17 cellular contexts compared by ENCODE assay signal in genomic region chrX:22365460-22365859, GRCh38.
A peak's percentile ranks its signal among the peaks of the same experiment; 100 is the strongest.
DNase-seq lines count a peak whose midpoint lies in the region; ATAC-seq, FAIRE-seq and TF ChIP-seq lines count a peak whose summit lies in the region.
"Had no signal": no experiment of that assay in that cellular context is flagged by ENCODE, and none has a peak within 500 bp of the region (broad histone marks: within the 10 kb centered on the region; RNA-seq: fewer than 3 reads in every experiment).

No MANE protein-coding gene starts in this region.

- H3K9me3 ChIP-seq in RWPE2 (ENCODE audit: severe bottlenecking) (no peaks in the 10 kb centered on the region), small intestine (ENCODE audit: control insufficient read depth, low read depth) (no peaks in the 10 kb centered on the region)
- H3K9me3 ChIP-seq: esophagus squamous epithelium, right lobe of liver had no signal

- H3K4me1 Mint-ChIP-seq in naive thymus-derived CD8-positive, alpha-beta T cell = no peaks in the 10 kb centered on the region
- H3K4me1 Mint-ChIP-seq: activated CD4-positive, alpha-beta memory T cell treated with anti-CD3 and anti-CD28 coated beads, Interleukin-2, amount 10 ng/mL, durations not matched to agents 7 days and 5 days; central memory CD8-positive, alpha-beta T cell had no signal

- POLR2A ChIA-PET in naive thymus-derived CD8-positive, alpha-beta T cell (lab: Charles Lee) = no interaction called here

- no peak overlapping the region for H3K4me3 ChIP-seq in RWPE2 (ENCODE audit: severe bottlenecking)
- H3K4me3 ChIP-seq in small intestine (ENCODE audit: low read depth in 1 of 2, low read length in 2 of 2) = no peak overlapping the region
- H3K4me3 ChIP-seq: esophagus squamous epithelium, right lobe of liver had no signal

- no peak for TF ChIP-seq CTCF in RWPE2 (IDR thresholded peaks at IDR 0.05; ENCODE audit: poor library complexity, severe bottlenecking)

- ATAC-seq in RWPE2 (ENCODE audit: low read depth) (peak; percentile 97), esophagus mucosa (peak; percentile 66)
- no peak for ATAC-seq in naive thymus-derived CD8-positive, alpha-beta T cell
- ATAC-seq: naive thymus-derived CD4-positive, alpha-beta T cell; right lobe of liver had no signal

- H3K4me3 Mint-ChIP-seq in naive thymus-derived CD8-positive, alpha-beta T cell = no peak overlapping the region
- H3K4me3 Mint-ChIP-seq: activated CD4-positive, alpha-beta memory T cell treated with anti-CD3 and anti-CD28 coated beads, Interleukin-2, amount 10 ng/mL, durations not matched to agents 7 days and 5 days; central memory CD8-positive, alpha-beta T cell; naive thymus-derived CD4-positive, alpha-beta T cell had no signal

- no peaks in the 10 kb centered on the region for H3K36me3 Mint-ChIP-seq in naive thymus-derived CD8-positive, alpha-beta T cell
- H3K36me3 Mint-ChIP-seq: naive thymus-derived CD4-positive, alpha-beta T cell had no signal

- H3K27ac ChIP-seq in RWPE2 (ENCODE audit: poor library complexity, severe bottlenecking) = peak overlapping the region; percentile 63
- no peak overlapping the region for H3K27ac ChIP-seq in small intestine (ENCODE audit: low read depth in 1 of 2, low read length in 1 of 2)
- H3K27ac ChIP-seq: esophagus squamous epithelium, KMS-11, right lobe of liver had no signal

- H3K36me3 ChIP-seq in RWPE2 (ENCODE audit: low read depth) = no peaks in the 10 kb centered on the region
- H3K36me3 ChIP-seq in small intestine (ENCODE audit: control insufficient read depth in 2 of 2, insufficient read depth in 2 of 2, low read length in 2 of 2) = no peaks in the 10 kb centered on the region
- H3K36me3 ChIP-seq: esophagus squamous epithelium, right lobe of liver had no signal

- WGBS in small intestine, 3 donors = 72 to 85% (median 74%) methylated on average over 3 of the region's 3 CpGs

- H3K4me1 ChIP-seq in RWPE2 (ENCODE audit: insufficient read depth, poor library complexity, severe bottlenecking) = peaks cover 10% of the 10 kb centered on the region
- H3K4me1 ChIP-seq in small intestine (ENCODE audit: control insufficient read depth in 2 of 2, insufficient read depth in 1 of 2, low read depth in 1 of 2, low read length in 1 of 2) = no peaks in the 10 kb centered on the region
- H3K4me1 ChIP-seq: esophagus squamous epithelium, right lobe of liver had no signal

- DNase-seq in GM04504 (ENCODE audit: low read depth) = peak; percentile 24
- DNase-seq in RWPE2 (ENCODE audit: low spot score) = peak; percentile 61
- DNase-seq in renal cortical epithelial cell (ENCODE audit: low read depth) = peak; percentile 87
- no peak for DNase-seq in NCI-H345 (lab: John Stamatoyannopoulos, UW)
- no peak for DNase-seq in GM19238 (ENCODE audit: insufficient read length, low spot score)
- DNase-seq in small intestine = no peak
- no peak for DNase-seq in naive thymus-derived CD8-positive, alpha-beta T cell
- DNase-seq: activated CD4-positive, alpha-beta memory T cell treated with anti-CD3 and anti-CD28 coated beads, Interleukin-2, amount 10 ng/mL, durations not matched to agents 7 days and 5 days; activated effector memory CD4-positive, alpha-beta T cell treated with Interleukin-2 at 50 U/mL for 16 hours; COR-L47; esophagus squamous epithelium; kidney; naive thymus-derived CD4-positive, alpha-beta T cell; right lobe of liver had no signal

- peaks cover 0 to 4% (median 0%) of the 10 kb centered on the region in 5 donors for H3K27me3 Mint-ChIP-seq in naive thymus-derived CD8-positive, alpha-beta T cell
- H3K27me3 Mint-ChIP-seq: activated CD4-positive, alpha-beta memory T cell treated with anti-CD3 and anti-CD28 coated beads, Interleukin-2, amount 10 ng/mL, durations not matched to agents 7 days and 5 days; central memory CD8-positive, alpha-beta T cell had no signal

- H3K27ac Mint-ChIP-seq in naive thymus-derived CD8-positive, alpha-beta T cell = no peak overlapping the region
- H3K27ac Mint-ChIP-seq: activated CD4-positive, alpha-beta memory T cell treated with anti-CD3 and anti-CD28 coated beads, Interleukin-2, amount 10 ng/mL, durations not matched to agents 7 days and 5 days; naive thymus-derived CD4-positive, alpha-beta T cell had no signal

- no peak for FAIRE-seq in small intestine (lab: Jason Lieb, UNC)
- FAIRE-seq: kidney had no signal

- peaks cover 0 to 2% (median 0%) of the 10 kb centered on the region in 9 donors for H3K9me3 Mint-ChIP-seq in naive thymus-derived CD8-positive, alpha-beta T cell
- H3K9me3 Mint-ChIP-seq: activated CD4-positive, alpha-beta memory T cell treated with anti-CD3 and anti-CD28 coated beads, Interleukin-2, amount 10 ng/mL, durations not matched to agents 7 days and 5 days; central memory CD8-positive, alpha-beta T cell had no signal

- H3K27me3 ChIP-seq in RWPE2 (ENCODE audit: insufficient read depth, poor library complexity, severe bottlenecking) = no peaks in the 10 kb centered on the region
- no peaks in the 10 kb centered on the region for H3K27me3 ChIP-seq in small intestine (ENCODE audit: control insufficient read depth in 2 of 2, insufficient read depth in 2 of 2, low read length in 2 of 2)
- H3K27me3 ChIP-seq: esophagus squamous epithelium, right lobe of liver had no signal

Comparison
In these comparisons a context has a peak if more than half of its experiments do, and no peak if none do; other contexts are left out.
1. DNase-seq: peak in GM04504 (single experiment), RWPE2 (single experiment) and renal cortical epithelial cell (single experiment); none in NCI-H345 (single experiment), GM19238 (single experiment), small intestine (single experiment) and naive thymus-derived CD8-positive, alpha-beta T cell (0 of 10).
2. ATAC-seq: peak in RWPE2 (single experiment) and esophagus mucosa (single experiment); none in naive thymus-derived CD8-positive, alpha-beta T cell (0 of 2).